8 cellular contexts compared by ENCODE assay signal in the genomic region with DNA sequence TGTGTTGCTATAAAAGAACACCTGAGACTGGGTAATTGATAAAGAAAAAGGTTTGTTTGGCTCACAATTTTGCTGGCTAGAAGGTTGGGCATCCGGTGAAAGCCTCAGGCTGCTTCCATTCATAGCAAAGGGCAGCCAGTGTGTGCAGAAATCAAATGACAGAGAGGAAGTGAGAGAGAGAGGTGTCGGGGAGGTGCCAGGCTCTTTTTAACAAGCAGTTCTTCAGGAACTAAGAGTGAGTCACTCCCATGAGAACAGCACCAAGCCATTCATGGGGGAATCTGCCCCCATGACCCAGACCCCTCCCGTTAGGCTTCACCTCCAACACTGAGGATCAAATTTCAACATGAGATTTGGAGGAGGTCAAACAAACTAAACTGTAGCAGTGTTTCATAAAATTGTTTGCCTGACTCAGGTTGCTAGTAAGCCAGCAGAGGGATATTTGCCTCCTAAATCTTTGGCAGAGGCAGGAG. TPM values are rescaled to one million over a fixed set of nuclear protein-coding genes. Genes with fewer than 3 reads are reported as not detected.
DNase-seq lines count a peak whose midpoint lies in the region; ATAC-seq and TF ChIP-seq lines count a peak whose summit lies in the region.

No MANE protein-coding gene starts in this region.

- H3K36me3 ChIP-seq in endodermal cell (ENCODE audit: control insufficient read depth, insufficient read depth, low read length) (no peaks in the 10 kb centered on the region), psoas muscle (ENCODE audit: insufficient read depth in 1 of 2, low read depth in 1 of 2) (peaks cover 3 to 40% of the 10 kb centered on the region in 2 donors)

- H3K9ac ChIP-seq in endodermal cell (ENCODE audit: extremely low read depth, low read length, poor library complexity, severe bottlenecking) = no peak overlapping the region

- H3K9me3 ChIP-seq in endodermal cell (ENCODE audit: control insufficient read depth, low read length) (no peaks in the 10 kb centered on the region), psoas muscle (no peaks in the 10 kb centered on the region)

- H3K36me3 Mint-ChIP-seq in endodermal cell (ENCODE audit: low read depth) = peaks cover 3% of the 10 kb centered on the region

- peaks cover 13% of the 10 kb centered on the region for H3K27me3 Mint-ChIP-seq in endodermal cell (ENCODE audit: insufficient read depth)

- H3K4me1 ChIP-seq in endodermal cell (ENCODE audit: control insufficient read depth, insufficient read depth, low read length) (no peaks in the 10 kb centered on the region), psoas muscle (peaks cover 4% of the 10 kb centered on the region)

- TF ChIP-seq CTCF in endodermal cell (conservative IDR thresholded peaks at IDR 0.05) = no peak
- TF ChIP-seq CTCF in psoas muscle (IDR thresholded peaks at IDR 0.05) = no peak

- no peaks in the 10 kb centered on the region for H3K27me3 ChIP-seq in endodermal cell (ENCODE audit: control insufficient read depth, insufficient read depth, low read length, poor library complexity, severe bottlenecking)
- H3K27me3 ChIP-seq in psoas muscle (ENCODE audit: insufficient read depth in 3 of 3, low read length in 2 of 3) = no peaks in the 10 kb centered on the region

- intact Hi-C loops in psoas muscle (cut with DNase I) = no loop called here

- H3K4me3 ChIP-seq in endodermal cell (ENCODE audit: low read length) (no peak overlapping the region), psoas muscle (no peak overlapping the region)

- peaks cover 10% of the 10 kb centered on the region for H3K4me1 Mint-ChIP-seq in endodermal cell

- H3K27ac Mint-ChIP-seq in endodermal cell = no peak overlapping the region

- peak; percentile 33 to 94 (median 72) for ATAC-seq in psoas muscle

- 44 to 61% methylated on average over 3 of the region's 3 CpGs for WGBS in endodermal cell (ENCODE audit: insufficient coverage in 1 of 2, insufficient read length in 1 of 2), 2 experiments
- WGBS in psoas muscle, 3 donors = 28 to 38% (median 34%) methylated on average over 3 of the region's 3 CpGs

- DNase-seq in COLO668 (lab: John Stamatoyannopoulos, UW; ENCODE audit: unreplicated experiment) (peak; percentile 2), HCEC 1CT (peak; percentile 79), RPMI8226 (peak; percentile 44), endodermal cell (peak; percentile 68), psoas muscle (no peak), cortex of kidney (lab: John Stamatoyannopoulos, UW) (no peak), NCI-H526 treated with DMSO at 0.1 percent for 48 hours (lab: John Stamatoyannopoulos, UW) (no peak), NCI-H187 treated with DMSO at 0.1 percent for 48 hours (lab: John Stamatoyannopoulos, UW) (no peak)

- no peaks in the 10 kb centered on the region for H3K9me3 Mint-ChIP-seq in endodermal cell

- no peak overlapping the region for H3K4me3 Mint-ChIP-seq in endodermal cell

- H3K27ac ChIP-seq in endodermal cell (ENCODE audit: low read depth, low read length) = no peak overlapping the region
- no peak overlapping the region for H3K27ac ChIP-seq in psoas muscle

RNA-seq across cellular contexts. Expression of a gene that starts 4.5 kb away (rescaled TPM):
- total RNA-seq in endodermal cell (under 1 TPM; 0.18 to 0.44 TPM), psoas muscle (1 to 10 TPM in 1 of 4 donors, under 1 TPM in 3; 0.18 to 1.0 (median 0.73) TPM)
- not detected for polyA plus RNA-seq in endodermal cell (2013, experiment 1 of 2)
- not detected for polyA plus RNA-seq in endodermal cell (2013, experiment 2 of 2)
- polyA plus RNA-seq in psoas muscle = under 1 TPM; 0.11 to 0.34 (median 0.25) TPM

RNA-seq across cellular contexts. Expression of a gene that starts 8.8 kb away (rescaled TPM):
- total RNA-seq in endodermal cell (1 to 10 TPM; 4.9 to 6.6 TPM), psoas muscle (10 to 100 TPM; 11.5 to 26.6 (median 12.2) TPM)
- 0.85 TPM for polyA plus RNA-seq in endodermal cell (2013, experiment 1 of 2)
- polyA plus RNA-seq in endodermal cell (2013, experiment 2 of 2) = 1.1 TPM
- polyA plus RNA-seq in psoas muscle = 1 to 10 TPM; 3.1 to 9.8 (median 3.5) TPM

RNA-seq across cellular contexts. Expression of a gene that starts 8.9 kb away (rescaled TPM):
- total RNA-seq in endodermal cell (1 to 10 TPM; 3.7 to 4.3 TPM), psoas muscle (10 to 100 TPM in 3 of 4 donors, 1 to 10 TPM in 1; 8.9 to 18.9 (median 12.6) TPM)
- polyA plus RNA-seq in endodermal cell (2013, experiment 1 of 2) = 0.96 TPM
- polyA plus RNA-seq in endodermal cell (2013, experiment 2 of 2) = 0.99 TPM
- 10 to 100 TPM in 1 of 3 donors, 1 to 10 TPM in 2; 6.5 to 12.3 (median 7.8) TPM for polyA plus RNA-seq in psoas muscle

RNA-seq across cellular contexts. Expression of a gene that starts 58.2 kb away (rescaled TPM):
- 10 to 100 TPM; 90.5 to 93.4 TPM for total RNA-seq in endodermal cell
- 69.5 TPM for polyA plus RNA-seq in endodermal cell (2013, experiment 1 of 2)
- polyA plus RNA-seq in endodermal cell (2013, experiment 2 of 2) = 63.0 TPM
- 100 to 1,000 TPM; 180 to 263 (median 233) TPM for total RNA-seq in psoas muscle
- polyA plus RNA-seq in psoas muscle = 100 to 1,000 TPM in 1 of 3 donors, 10 to 100 TPM in 2; 39.5 to 125 (median 49.8) TPM

Comparison
In these comparisons a context has a peak if more than half of its experiments do, and no peak if none do; other contexts are left out.
1. DNase-seq: peak in COLO668 (single experiment), HCEC 1CT (single experiment), RPMI8226 (single experiment) and endodermal cell (single experiment); none in psoas muscle (0 of 2), cortex of kidney (single experiment), NCI-H526 treated with DMSO at 0.1 percent for 48 hours (single experiment) and NCI-H187 treated with DMSO at 0.1 percent for 48 hours (single experiment).